19 cellular contexts compared by ENCODE assay signal in the genomic region with DNA sequence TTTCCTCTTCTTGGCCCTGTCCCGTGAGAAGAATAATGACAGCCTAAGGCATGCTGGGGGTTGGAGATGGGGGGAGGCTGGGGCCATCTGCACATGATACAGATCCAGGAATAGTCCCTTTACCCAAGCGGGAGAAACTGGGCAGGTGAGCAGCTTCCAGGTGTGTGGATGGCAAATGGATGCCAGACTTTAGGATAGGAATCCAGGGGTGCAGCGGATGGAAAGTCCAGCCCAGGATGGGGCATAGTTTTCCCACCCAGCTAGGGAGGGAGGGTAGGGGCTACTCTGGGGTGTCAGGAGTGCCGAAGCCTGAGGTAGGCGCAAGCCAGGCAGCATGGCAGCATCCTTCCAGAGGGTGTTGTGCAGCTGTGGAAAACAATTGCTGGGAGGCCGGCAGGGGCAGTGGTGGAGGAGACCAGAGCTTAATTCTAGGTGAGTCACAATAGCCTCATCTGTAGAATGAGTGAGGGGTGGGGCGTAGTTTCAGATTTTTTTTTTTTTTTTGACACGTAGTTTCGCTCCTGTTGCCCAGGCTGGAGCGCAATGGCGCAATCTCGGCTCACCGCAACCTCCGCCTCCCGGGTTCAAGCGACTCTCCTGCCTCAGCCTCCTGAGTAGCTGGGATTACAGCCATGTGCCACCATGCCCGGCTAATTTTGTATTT. TPM values are rescaled to one million over a fixed set of nuclear protein-coding genes. Genes with fewer than 3 reads are reported as not detected.
DNase-seq lines count a peak whose midpoint lies in the region; ATAC-seq lines count a peak whose summit lies in the region.
"Had no signal": no experiment of that assay in that cellular context is flagged by ENCODE, and none has a peak within 500 bp of the region (broad histone marks: within the 10 kb centered on the region; RNA-seq: fewer than 3 reads in every experiment).

No MANE protein-coding gene starts in this region.

- no peaks in the 10 kb centered on the region for H3K27me3 Mint-ChIP-seq in activated CD8-positive, alpha-beta memory T cell treated with anti-CD3 and anti-CD28 coated beads, Interleukin-2, amount 10 ng/mL, durations not matched to agents 7 days and 5 days
- peaks cover 21 to 31% of the 10 kb centered on the region in 2 donors for H3K27me3 Mint-ChIP-seq in effector memory CD8-positive, alpha-beta T cell
- peaks cover 2% of the 10 kb centered on the region for H3K27me3 Mint-ChIP-seq in activated CD8-positive, alpha-beta T cell treated with anti-CD3 and anti-CD28 coated beads, Interleukin-2, amount 10 ng/mL, durations not matched to agents 7 days and 5 days (ENCODE audit: low read depth)

- no peaks in the 10 kb centered on the region for H3K36me3 Mint-ChIP-seq in activated CD8-positive, alpha-beta memory T cell treated with anti-CD3 and anti-CD28 coated beads, Interleukin-2, amount 10 ng/mL, durations not matched to agents 7 days and 5 days
- peaks cover 22% of the 10 kb centered on the region for H3K36me3 Mint-ChIP-seq in effector memory CD8-positive, alpha-beta T cell (ENCODE audit: insufficient read depth)
- no peaks in the 10 kb centered on the region for H3K36me3 Mint-ChIP-seq in activated CD8-positive, alpha-beta T cell treated with anti-CD3 and anti-CD28 coated beads, Interleukin-2, amount 10 ng/mL, durations not matched to agents 7 days and 5 days (ENCODE audit: low read depth)
- H3K36me3 Mint-ChIP-seq: activated naive CD4-positive, alpha-beta T cell treated with anti-CD3 and anti-CD28 coated beads, Interleukin-2, amount 50 U/mL, for 72 hours; CD8-positive, alpha-beta T cell had no signal

- no peak overlapping the region for H3K27ac ChIP-seq in aorta (ENCODE audit: low read depth in 1 of 2, low read length in 2 of 2)
- H3K27ac ChIP-seq: ascending aorta, HL-60, lower lobe of right lung, VCaP had no signal

- no peaks in the 10 kb centered on the region for H3K36me3 ChIP-seq in aorta (ENCODE audit: control insufficient read depth in 1 of 2, insufficient read depth in 2 of 2, low read length in 1 of 2)
- H3K36me3 ChIP-seq: ascending aorta, lower lobe of right lung had no signal

- H3K4me1 ChIP-seq in aorta (ENCODE audit: control insufficient read depth in 1 of 2, insufficient read depth in 2 of 2, low read length in 2 of 2): no peaks in the 10 kb centered on the region
- H3K4me1 ChIP-seq: ascending aorta, lower lobe of right lung had no signal

- ATAC-seq in activated CD8-positive, alpha-beta memory T cell treated with anti-CD3 and anti-CD28 coated beads, Interleukin-2, amount 10 ng/mL, durations not matched to agents 7 days and 5 days: no peak
- no peak for ATAC-seq in effector memory CD8-positive, alpha-beta T cell (replicated peaks)
- peak; percentile 40 for ATAC-seq in aorta (ENCODE audit: low FRiP score)
- no peak for ATAC-seq in activated CD8-positive, alpha-beta T cell treated with anti-CD3 and anti-CD28 coated beads, Interleukin-2, amount 10 ng/mL, durations not matched to agents 7 days and 5 days

- intact Hi-C loops in aorta (cut with DNase I): loop anchor here (5.0 to 10.0 kb wide), 4 partner anchors 139 to 394 kb away; no protein-coding TSS in a partner anchor

- no peak overlapping the region for H3K27ac Mint-ChIP-seq in activated CD8-positive, alpha-beta memory T cell treated with anti-CD3 and anti-CD28 coated beads, Interleukin-2, amount 10 ng/mL, durations not matched to agents 7 days and 5 days
- peak overlapping the region; percentile 51 to 52 for H3K27ac Mint-ChIP-seq in effector memory CD8-positive, alpha-beta T cell
- no peak overlapping the region for H3K27ac Mint-ChIP-seq in activated CD8-positive, alpha-beta T cell treated with anti-CD3 and anti-CD28 coated beads, Interleukin-2, amount 10 ng/mL, durations not matched to agents 7 days and 5 days
- H3K27ac Mint-ChIP-seq: activated naive CD4-positive, alpha-beta T cell treated with anti-CD3 and anti-CD28 coated beads, Interleukin-2, amount 50 U/mL, for 72 hours; activated T-helper 17 cell treated with anti-CD3 and anti-CD28 coated beads, Interleukin-2, amount 50 U/mL, for 72 hours; CD8-positive, alpha-beta T cell; dendritic cell treated with granulocyte-macrophage colony-stimulating factor and Interleukin-4, amounts not matched to agents 40 ng/mL and 50 ng/mL, for 4 days; nephron progenitor cell had no signal

- CTCF ChIA-PET in activated CD8-positive, alpha-beta memory T cell treated with anti-CD3 and anti-CD28 coated beads, Interleukin-2, amount 10 ng/mL, durations not matched to agents 7 days and 5 days (lab: Charles Lee): interaction anchor here (0.7 to 6.6 kb wide), 25 partner anchors 8 to 465 kb away, joined by 3 to 208 read pairs (median 4); a partner anchor contains a TSS
- CTCF ChIA-PET in activated CD8-positive, alpha-beta T cell treated with anti-CD3 and anti-CD28 coated beads, Interleukin-2, amount 10 ng/mL, durations not matched to agents 7 days and 5 days (lab: Charles Lee): interaction anchor here (0.6 to 6.6 kb wide), 18 partner anchors 14 to 463 kb away, joined by 3 to 143 read pairs (median 3); a partner anchor contains a TSS

- H3K9me3 Mint-ChIP-seq in activated CD8-positive, alpha-beta memory T cell treated with anti-CD3 and anti-CD28 coated beads, Interleukin-2, amount 10 ng/mL, durations not matched to agents 7 days and 5 days (ENCODE audit: low read depth): no peaks in the 10 kb centered on the region
- H3K9me3 Mint-ChIP-seq in effector memory CD8-positive, alpha-beta T cell: no peaks in the 10 kb centered on the region
- H3K9me3 Mint-ChIP-seq in activated CD8-positive, alpha-beta T cell treated with anti-CD3 and anti-CD28 coated beads, Interleukin-2, amount 10 ng/mL, durations not matched to agents 7 days and 5 days (ENCODE audit: insufficient read depth): no peaks in the 10 kb centered on the region
- H3K9me3 Mint-ChIP-seq: activated naive CD4-positive, alpha-beta T cell treated with anti-CD3 and anti-CD28 coated beads, Interleukin-2, amount 50 U/mL, for 72 hours; activated T-helper 17 cell treated with anti-CD3 and anti-CD28 coated beads, Interleukin-2, amount 50 U/mL, for 72 hours; CD8-positive, alpha-beta T cell; dendritic cell treated with granulocyte-macrophage colony-stimulating factor and Interleukin-4, amounts not matched to agents 40 ng/mL and 50 ng/mL, for 4 days had no signal

- POLR2A ChIA-PET in activated CD8-positive, alpha-beta T cell treated with anti-CD3 and anti-CD28 coated beads, Interleukin-2, amount 10 ng/mL, durations not matched to agents 7 days and 5 days (lab: Charles Lee): no interaction called here

- H3K4me1 Mint-ChIP-seq in activated CD8-positive, alpha-beta memory T cell treated with anti-CD3 and anti-CD28 coated beads, Interleukin-2, amount 10 ng/mL, durations not matched to agents 7 days and 5 days: peaks cover 5% of the 10 kb centered on the region
- H3K4me1 Mint-ChIP-seq in effector memory CD8-positive, alpha-beta T cell (ENCODE audit: low read depth in 2 of 2): peaks cover 2 to 5% of the 10 kb centered on the region in 2 donors
- no peaks in the 10 kb centered on the region for H3K4me1 Mint-ChIP-seq in activated CD8-positive, alpha-beta T cell treated with anti-CD3 and anti-CD28 coated beads, Interleukin-2, amount 10 ng/mL, durations not matched to agents 7 days and 5 days (ENCODE audit: low read depth)

- peak; percentile 52 for DNase-seq in activated CD8-positive, alpha-beta memory T cell treated with anti-CD3 and anti-CD28 coated beads, Interleukin-2, amount 50 U/mL, for 48 hours
- DNase-seq in activated CD8-positive, alpha-beta memory T cell treated with anti-CD3 and anti-CD28 coated beads, Interleukin-2, amount 10 ng/mL, durations not matched to agents 7 days and 5 days: no peak
- DNase-seq in NCI-H69 (lab: John Stamatoyannopoulos, UW) (peak; percentile 24), aorta (no peak), MV-4-11 (lab: John Stamatoyannopoulos, UW) (no peak), NCI-H446 treated with DMSO at 0.1 percent for 48 hours (lab: John Stamatoyannopoulos, UW) (no peak)
- DNase-seq in effector memory CD8-positive, alpha-beta T cell: no peak
- DNase-seq in activated CD8-positive, alpha-beta T cell treated with anti-CD3 and anti-CD28 coated beads, Interleukin-2, amount 10 ng/mL, durations not matched to agents 7 days and 5 days: no peak
- DNase-seq: kidney glomerular epithelial cell, NCI-H510A treated with DMSO at 0.1 percent for 48 hours had no signal

- H3K4me3 Mint-ChIP-seq in activated CD8-positive, alpha-beta memory T cell treated with anti-CD3 and anti-CD28 coated beads, Interleukin-2, amount 10 ng/mL, durations not matched to agents 7 days and 5 days: no peak overlapping the region
- H3K4me3 Mint-ChIP-seq in effector memory CD8-positive, alpha-beta T cell: no peak overlapping the region
- H3K4me3 Mint-ChIP-seq in activated CD8-positive, alpha-beta T cell treated with anti-CD3 and anti-CD28 coated beads, Interleukin-2, amount 10 ng/mL, durations not matched to agents 7 days and 5 days: no peak overlapping the region
- H3K4me3 Mint-ChIP-seq: activated T-helper 17 cell treated with anti-CD3 and anti-CD28 coated beads, Interleukin-2, amount 50 U/mL, for 72 hours; CD8-positive, alpha-beta T cell; dendritic cell treated with granulocyte-macrophage colony-stimulating factor and Interleukin-4, amounts not matched to agents 40 ng/mL and 50 ng/mL, for 4 days; nephron progenitor cell had no signal

- no peaks in the 10 kb centered on the region for H3K9me3 ChIP-seq in aorta (ENCODE audit: control insufficient read depth, low read length)
- H3K9me3 ChIP-seq: ascending aorta, lower lobe of right lung had no signal

- no peaks in the 10 kb centered on the region for H3K27me3 ChIP-seq in aorta (ENCODE audit: control insufficient read depth in 1 of 2, insufficient read depth in 2 of 2, low read length in 1 of 2)
- H3K27me3 ChIP-seq: ascending aorta had no signal

- 90 to 91% methylated on average over 17 of the region's 17 CpGs for WGBS in aorta, 2 donors

- H3K4me3 ChIP-seq in aorta (ENCODE audit: low read length in 2 of 2): no peak overlapping the region
- H3K4me3 ChIP-seq: ascending aorta, lower lobe of right lung had no signal

RNA-seq across cellular contexts. Expression of a gene that starts 15.4 kb away (rescaled TPM):
- total RNA-seq in activated CD8-positive, alpha-beta memory T cell treated with anti-CD3 and anti-CD28 coated beads, Interleukin-2, amount 10 ng/mL, durations not matched to agents 7 days and 5 days: 10 to 100 TPM; 34.3 to 37.0 TPM
- total RNA-seq in aorta: 1 to 10 TPM; 3.6 to 7.0 TPM
- 1 to 10 TPM; 2.9 to 3.1 TPM for polyA plus RNA-seq in aorta
- total RNA-seq in activated CD8-positive, alpha-beta T cell treated with anti-CD3 and anti-CD28 coated beads, Interleukin-2, amount 10 ng/mL, durations not matched to agents 7 days and 5 days: 10 to 100 TPM; 35.9 to 36.3 TPM

RNA-seq across cellular contexts. Expression of a gene that starts 49.8 kb away (rescaled TPM):
- not detected for total RNA-seq in activated CD8-positive, alpha-beta memory T cell treated with anti-CD3 and anti-CD28 coated beads, Interleukin-2, amount 10 ng/mL, durations not matched to agents 7 days and 5 days
- total RNA-seq in aorta: under 1 TPM; 0.69 to 0.78 TPM
- under 1 TPM in 1 of 2 donors, not detected in 1; 0.25 TPM for polyA plus RNA-seq in aorta
- total RNA-seq in activated CD8-positive, alpha-beta T cell treated with anti-CD3 and anti-CD28 coated beads, Interleukin-2, amount 10 ng/mL, durations not matched to agents 7 days and 5 days: not detected
- total RNA-seq: activated naive CD4-positive, alpha-beta T cell treated with anti-CD3 and anti-CD28 coated beads, Interleukin-2, amount 50 U/mL, for 72 hours; activated T-helper 17 cell treated with anti-CD3 and anti-CD28 coated beads, Interleukin-2, amount 50 U/mL, for 72 hours; CD8-positive, alpha-beta T cell had no signal

Comparison
In these comparisons a context has a peak if more than half of its experiments do, and no peak if none do; other contexts are left out.
1. DNase-seq: peak in activated CD8-positive, alpha-beta memory T cell treated with anti-CD3 and anti-CD28 coated beads, Interleukin-2, amount 50 U/mL, for 48 hours (single experiment) and NCI-H69 (single experiment); none in activated CD8-positive, alpha-beta memory T cell treated with anti-CD3 and anti-CD28 coated beads, Interleukin-2, amount 10 ng/mL, durations not matched to agents 7 days and 5 days (single experiment), effector memory CD8-positive, alpha-beta T cell (0 of 3), aorta (0 of 2), MV-4-11 (single experiment), activated CD8-positive, alpha-beta T cell treated with anti-CD3 and anti-CD28 coated beads, Interleukin-2, amount 10 ng/mL, durations not matched to agents 7 days and 5 days (single experiment) and NCI-H446 treated with DMSO at 0.1 percent for 48 hours (single experiment).
2. H3K27ac Mint-ChIP-seq: peak in effector memory CD8-positive, alpha-beta T cell (2 of 2); none in activated CD8-positive, alpha-beta memory T cell treated with anti-CD3 and anti-CD28 coated beads, Interleukin-2, amount 10 ng/mL, durations not matched to agents 7 days and 5 days (single experiment) and activated CD8-positive, alpha-beta T cell treated with anti-CD3 and anti-CD28 coated beads, Interleukin-2, amount 10 ng/mL, durations not matched to agents 7 days and 5 days (single experiment).
3. RNA of a gene that starts 15.4 kb away (total RNA-seq): 34.3 to 37.0 TPM in activated CD8-positive, alpha-beta memory T cell treated with anti-CD3 and anti-CD28 coated beads, Interleukin-2, amount 10 ng/mL, durations not matched to agents 7 days and 5 days and 35.9 to 36.3 TPM in activated CD8-positive, alpha-beta T cell treated with anti-CD3 and anti-CD28 coated beads, Interleukin-2, amount 10 ng/mL, durations not matched to agents 7 days and 5 days; 3.6 to 7.0 TPM in aorta; every median in the first group is over 4 times any median in the second.